ENCODE assay signal across 12 cellular contexts in the genomic region with DNA sequence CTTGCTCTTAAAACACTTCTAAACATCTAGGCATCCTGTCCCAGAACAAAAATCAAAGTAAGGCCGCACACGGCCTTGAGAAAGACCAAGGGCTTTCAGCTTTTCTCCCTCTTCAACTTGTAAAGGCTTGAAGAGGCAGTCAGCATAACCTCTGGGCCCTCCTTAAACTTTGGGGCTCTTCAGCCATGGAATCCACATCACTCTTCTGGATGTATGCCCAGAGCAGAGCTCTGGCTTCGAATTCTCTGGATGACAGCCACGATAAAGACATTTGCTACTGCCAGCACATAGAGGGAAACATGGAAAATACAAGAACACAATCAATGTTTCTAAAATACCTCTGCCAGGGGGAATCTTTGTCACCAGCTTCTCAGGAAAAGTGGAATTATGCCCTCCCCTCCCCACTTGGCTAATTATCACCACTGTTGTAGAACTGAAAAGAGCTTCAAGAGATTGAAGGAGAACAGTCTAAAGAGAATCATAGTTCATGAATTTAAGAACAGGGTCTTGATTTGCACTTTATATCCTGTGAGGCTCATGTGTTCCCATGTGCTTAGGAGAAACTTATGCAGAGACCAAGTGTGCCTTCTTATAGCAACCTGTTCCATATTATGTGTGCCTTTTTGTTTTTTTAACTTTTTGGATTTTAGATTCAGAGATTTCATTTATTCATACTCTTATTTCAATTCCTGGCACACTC. TPM values are rescaled to one million over a fixed set of nuclear protein-coding genes. Genes with fewer than 3 reads are reported as not detected.
DNase-seq lines count a peak whose midpoint lies in the region; TF ChIP-seq lines count a peak whose summit lies in the region.
"Had no signal": no experiment of that assay in that cellular context is flagged by ENCODE, and none has a peak within 500 bp of the region (broad histone marks: within the 10 kb centered on the region; RNA-seq: fewer than 3 reads in every experiment).

No MANE protein-coding gene starts in this region.

- H3K27ac ChIP-seq in fibroblast of lung (ENCODE audit: insufficient read depth, low read length): no peak overlapping the region
- H3K27ac ChIP-seq: SJSA1 had no signal

- DNase-seq in RPMI7951 (ENCODE audit: low read depth) (peak; percentile 60), fibroblast of lung (ENCODE audit: low read depth in 2 of 2) (peak; percentile 72 to 79), medulla oblongata (ENCODE audit: extremely low spot score) (peak; percentile 73), ureter (ENCODE audit: low spot score) (peak; percentile 49), A172 (ENCODE audit: low spot score) (no peak)
- no peak for DNase-seq in stimulated activated naive CD4-positive, alpha-beta T cell (lab: John Stamatoyannopoulos, UW)
- DNase-seq in activated CD4-positive, CD25-positive, alpha-beta regulatory T cell treated with anti-CD3 and anti-CD28 coated beads, Interleukin-2, amount 50 U/mL, for 72 hours: no peak
- DNase-seq: cortex of kidney, DMS53, NCI-H1092 treated with DMSO at 0.1 percent for 48 hours, NCI-H526 treated with DMSO at 0.1 percent for 48 hours had no signal

- no peaks in the 10 kb centered on the region for H3K79me2 ChIP-seq in fibroblast of lung (ENCODE audit: control insufficient read depth, insufficient read depth, low read length)

- no peaks in the 10 kb centered on the region for H3K36me3 ChIP-seq in fibroblast of lung (ENCODE audit: control insufficient read depth, insufficient read depth, low read length)
- H3K36me3 ChIP-seq: SJSA1 had no signal

- H3K4me3 ChIP-seq in fibroblast of lung (replicated peaks in 1 of 4; ENCODE audit: control extremely low read depth in 1 of 4, insufficient read depth in 1 of 4, low read depth in 3 of 4, low read length in 4 of 4): no peak overlapping the region
- H3K4me3 ChIP-seq: SJSA1 had no signal

- no peaks in the 10 kb centered on the region for H4K20me1 ChIP-seq in fibroblast of lung (ENCODE audit: control insufficient read depth, extremely low read depth, insufficient read depth, low read length)

- H3K27me3 ChIP-seq in fibroblast of lung (ENCODE audit: control insufficient read depth, insufficient read depth, low read length): no peaks in the 10 kb centered on the region
- H3K27me3 ChIP-seq: SJSA1 had no signal

- no peaks in the 10 kb centered on the region for H3K4me1 ChIP-seq in fibroblast of lung (ENCODE audit: control insufficient read depth, extremely low read depth, insufficient read depth, low read length)
- H3K4me1 ChIP-seq: SJSA1 had no signal

- no peak overlapping the region for H3K9ac ChIP-seq in fibroblast of lung (ENCODE audit: insufficient read depth, low read length)

- H2AFZ ChIP-seq in fibroblast of lung (ENCODE audit: low read length): no peak overlapping the region

- no peaks in the 10 kb centered on the region for H3K9me3 ChIP-seq in fibroblast of lung (ENCODE audit: control insufficient read depth, insufficient read depth, low read depth, low read length)
- H3K9me3 ChIP-seq: SJSA1 had no signal

- TF ChIP-seq CTCF in fibroblast of lung (conservative IDR thresholded peaks at IDR 0.05 in 1 of 2, IDR thresholded peaks at IDR 0.05 in 1 of 2; ENCODE audit: low read depth in 1 of 2, low read length in 2 of 2): no peak

- no peak overlapping the region for H3K4me2 ChIP-seq in fibroblast of lung (ENCODE audit: extremely low read depth, insufficient read depth, low read length)

RNA-seq across cellular contexts. Expression of a gene that starts 39.0 kb away (rescaled TPM):
- total RNA-seq in RPMI7951 (2014; rRNA removed; shearing (Covaris generic)): 71.3 and 75.6 TPM in 2 replicates
- total RNA-seq in fibroblast of lung (4.1 and 13.6 TPM in 2 replicates), ureter (15.9 TPM)
- 2.4 and 7.7 TPM in 2 replicates for polyA plus RNA-seq in fibroblast of lung
- 2.1 and 5.9 TPM in 2 replicates for polyA plus RNA-seq in fibroblast of lung (2012)
- 0.16 and 4.9 TPM in 2 replicates for polyA minus RNA-seq in fibroblast of lung (ENCODE audit: low replicate concordance)
- total RNA-seq in A172 (2014; rRNA removed; shearing (Covaris generic)): not detected in 2 replicates
- total RNA-seq: SJSA1 had no signal

Comparison
In these comparisons a context has a peak if more than half of its experiments do, and no peak if none do; other contexts are left out.
1. DNase-seq: peak in RPMI7951 (single experiment), fibroblast of lung (2 of 2), medulla oblongata (single experiment) and ureter (single experiment); none in stimulated activated naive CD4-positive, alpha-beta T cell (0 of 6), activated CD4-positive, CD25-positive, alpha-beta regulatory T cell treated with anti-CD3 and anti-CD28 coated beads, Interleukin-2, amount 50 U/mL, for 72 hours (single experiment) and A172 (single experiment).